Comparison of ENCODE assay signal across 33 cellular contexts in genomic region chr5:147179555-147180147, GRCh38. TPM values are rescaled to one million over a fixed set of nuclear protein-coding genes. Genes with fewer than 3 reads are reported as not detected.
"Had no signal": no experiment of that assay in that cellular context is flagged by ENCODE, and none has a peak within 500 bp of the region (broad histone marks: within the 10 kb centered on the region; RNA-seq: fewer than 3 reads in every experiment).

No MANE protein-coding gene starts in this region.

- H3K4me3 ChIP-seq: adrenal gland, MG63, Peyer's patch, SJSA1 had no signal

- H3K36me3 ChIP-seq: adrenal gland, brain microvascular endothelial cell, MG63, Peyer's patch, SJSA1 had no signal

- H3K9ac ChIP-seq: SK-N-SH had no signal

- DNase-seq: activated CD4-positive, alpha-beta T cell treated with anti-CD3 and anti-CD28 coated beads, Interleukin-2, amount 10 ng/mL, durations not matched to agents 24 days and 14 days; activated CD4-positive, alpha-beta T cell treated with anti-CD3 and anti-CD28 coated beads, Interleukin-2, amount 50 U/mL, for 4 hours; activated CD8-positive, alpha-beta T cell treated with anti-CD3 and anti-CD28 coated beads for 36 hours; activated effector memory CD4-positive, alpha-beta T cell treated with anti-CD3 and anti-CD28 coated beads, Interleukin-2, amount 50 U/mL, for 16 hours; activated naive CD4-positive, alpha-beta T cell; activated naive CD4-positive, alpha-beta T cell treated with anti-CD3 and anti-CD28 coated beads, Interleukin-2, amount 50 U/mL, for 16 hours; activated naive CD8-positive, alpha-beta T cell treated with anti-CD3 and anti-CD28 coated beads, Interleukin-2, amount 10 ng/mL, durations not matched to agents 7 days and 5 days; activated T-cell treated with anti-CD3 and anti-CD28 coated beads, Interleukin-2, amount 50 U/mL, for 1 hour; activated T-cell treated with anti-CD3 and anti-CD28 coated beads, Interleukin-2, amount 50 U/mL, for 72 hours; adrenal gland; brain microvascular endothelial cell; Kasumi-1; KBM-7; MG63; NCI-H1048; NCI-H1105 treated with DMSO at 0.1 percent for 48 hours; NCI-H1436; NCI-H1694 treated with DMSO at 0.1 percent for 48 hours; NCI-H2029; NCI-H345; NCI-H510A; NCI-H526; NCI-H748 treated with DMSO at 0.1 percent for 48 hours; NK-92 treated with Interleukin-12 subunit alpha and Interleukin-12 subunit beta, amount 100 ng/mL, for 24 hours; PC-3; Peyer's patch; RPMI8226; SHP77 treated with DMSO at 0.1 percent for 48 hours; SK-N-SH had no signal

- H3K4me1 ChIP-seq: adrenal gland had no signal

- H3K27ac ChIP-seq: adrenal gland, brain microvascular endothelial cell, Peyer's patch, SJSA1 had no signal

- H3K9me3 ChIP-seq: adrenal gland, Peyer's patch, SJSA1, SK-N-SH had no signal

- ATAC-seq: activated CD8-positive, alpha-beta T cell treated with anti-CD3 and anti-CD28 coated beads for 36 hours; activated T-cell treated with anti-CD3 and anti-CD28 coated beads, Interleukin-2, amount 50 U/mL, for 72 hours; activated T-helper 17 cell treated with anti-CD3 and anti-CD28 coated beads, Interleukin-2, amount 50 U/mL, for 72 hours; PC-3 had no signal

- H3K27me3 ChIP-seq: adrenal gland, brain microvascular endothelial cell, Peyer's patch, SJSA1 had no signal

- H3K9me2 ChIP-seq: SK-N-SH had no signal

- FAIRE-seq: TTC549 had no signal

- H3K4me2 ChIP-seq: SK-N-SH had no signal

RNA-seq across cellular contexts. Expression of gene STK32A, which starts 55.2 kb away (rescaled TPM):
- total RNA-seq: activated CD4-positive, alpha-beta T cell treated with anti-CD3 and anti-CD28 coated beads, Interleukin-2, amount 10 ng/mL, durations not matched to agents 24 days and 14 days; activated CD8-positive, alpha-beta memory T cell treated with anti-CD3 and anti-CD28 coated beads for 36 hours; activated CD8-positive, alpha-beta T cell treated with anti-CD3 and anti-CD28 coated beads for 36 hours; activated naive CD8-positive, alpha-beta T cell treated with anti-CD3 and anti-CD28 coated beads, Interleukin-2, amount 10 ng/mL, durations not matched to agents 7 days and 5 days; activated T-cell treated with anti-CD3 and anti-CD28 coated beads, Interleukin-2, amount 50 U/mL, for 72 hours; activated T-helper 17 cell treated with anti-CD3 and anti-CD28 coated beads, Interleukin-2, amount 50 U/mL, for 72 hours had no signal
